1 cellular context compared by ENCODE assay signal in genomic region chr1:116377564-116378529, GRCh38.
TF ChIP-seq lines count a peak whose summit lies in the region.

No MANE protein-coding gene starts in this region.

TF ChIP-seq in HepG2, 621 proteins besides CTCF, POLR2A, EP300 and RAD21 (continued from another document):
- TF ChIP-seq MLXIP (CRISPR knock-in tag; IDR thresholded peaks at IDR 0.05; ENCODE audit: borderline replicate concordance) (no peak), ZNF317 (CRISPR knock-in tag; IDR thresholded peaks at IDR 0.05) (no peak), SOX6 (IDR thresholded peaks at IDR 0.05) (no peak), SOX6 (CRISPR knock-in tag; IDR thresholded peaks at IDR 0.05) (peak; percentile 76), RERE (CRISPR knock-in tag; IDR thresholded peaks at IDR 0.05; ENCODE audit: low read depth) (peak; percentile 12; the same call in 1 of the 2 replicates), HOXA7 (CRISPR knock-in tag; IDR thresholded peaks at IDR 0.05) (no peak), ZNF367 (CRISPR knock-in tag; IDR thresholded peaks at IDR 0.05; ENCODE audit: borderline replicate concordance) (no peak), KLF12 (CRISPR knock-in tag; IDR thresholded peaks at IDR 0.05; ENCODE audit: borderline replicate concordance) (no peak), RXRA (CRISPR knock-in tag; IDR thresholded peaks at IDR 0.05) (no peak), ZNF83 (CRISPR knock-in tag; IDR thresholded peaks at IDR 0.05; ENCODE audit: borderline replicate concordance) (no peak)
- TF ChIP-seq, protein P1, sequence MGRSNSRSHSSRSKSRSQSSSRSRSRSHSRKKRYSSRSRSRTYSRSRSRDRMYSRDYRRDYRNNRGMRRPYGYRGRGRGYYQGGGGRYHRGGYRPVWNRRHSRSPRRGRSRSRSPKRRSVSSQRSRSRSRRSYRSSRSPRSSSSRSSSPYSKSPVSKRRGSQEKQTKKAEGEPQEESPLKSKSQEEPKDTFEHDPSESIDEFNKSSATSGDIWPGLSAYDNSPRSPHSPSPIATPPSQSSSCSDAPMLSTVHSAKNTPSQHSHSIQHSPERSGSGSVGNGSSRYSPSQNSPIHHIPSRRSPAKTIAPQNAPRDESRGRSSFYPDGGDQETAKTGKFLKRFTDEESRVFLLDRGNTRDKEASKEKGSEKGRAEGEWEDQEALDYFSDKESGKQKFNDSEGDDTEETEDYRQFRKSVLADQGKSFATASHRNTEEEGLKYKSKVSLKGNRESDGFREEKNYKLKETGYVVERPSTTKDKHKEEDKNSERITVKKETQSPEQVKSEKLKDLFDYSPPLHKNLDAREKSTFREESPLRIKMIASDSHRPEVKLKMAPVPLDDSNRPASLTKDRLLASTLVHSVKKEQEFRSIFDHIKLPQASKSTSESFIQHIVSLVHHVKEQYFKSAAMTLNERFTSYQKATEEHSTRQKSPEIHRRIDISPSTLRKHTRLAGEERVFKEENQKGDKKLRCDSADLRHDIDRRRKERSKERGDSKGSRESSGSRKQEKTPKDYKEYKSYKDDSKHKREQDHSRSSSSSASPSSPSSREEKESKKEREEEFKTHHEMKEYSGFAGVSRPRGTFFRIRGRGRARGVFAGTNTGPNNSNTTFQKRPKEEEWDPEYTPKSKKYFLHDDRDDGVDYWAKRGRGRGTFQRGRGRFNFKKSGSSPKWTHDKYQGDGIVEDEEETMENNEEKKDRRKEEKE (IDR thresholded peaks at IDR 0.05), result no peak
